In genomic region chr12:23880988-23881387, GRCh38 we compare ENCODE assay signal across 20 cellular contexts.
A peak's percentile ranks its signal among the peaks of the same experiment; 100 is the strongest.
DNase-seq lines count a peak whose midpoint lies in the region; ATAC-seq, FAIRE-seq and TF ChIP-seq lines count a peak whose summit lies in the region.
"Had no signal": no experiment of that assay in that cellular context is flagged by ENCODE, and none has a peak within 500 bp of the region (broad histone marks: within the 10 kb centered on the region; RNA-seq: fewer than 3 reads in every experiment).

No MANE protein-coding gene starts in this region.

- TF ChIP-seq POLR2A in HepG2 (IDR thresholded peaks at IDR 0.05; ENCODE audit: insufficient read depth in 1 of 2, low read depth in 2 of 2, low read length in 2 of 2): no peak
- TF ChIP-seq POLR2A in right lobe of liver (IDR thresholded peaks at IDR 0.05): no peak
- no peak for TF ChIP-seq POLR2A in K562 (conservative IDR thresholded peaks at IDR 0.05)

- ATAC-seq in HepG2 (no peak), right lobe of liver (no peak), K562 (peak; percentile 52; the same call in 1 of the 3 replicates)
- ATAC-seq: CD8-positive, alpha-beta T cell had no signal

- TF ChIP-seq RAD21 in HepG2 (CRISPR knock-in tag; IDR thresholded peaks at IDR 0.05) (no peak), K562 (CRISPR knock-in tag; conservative IDR thresholded peaks at IDR 0.05 in 1 of 2, IDR thresholded peaks at IDR 0.05 in 1 of 2) (no peak)

- 93% methylated on average over 5 of the region's 5 CpGs for WGBS in HepG2 (ENCODE audit: low lambda C conversion rate)
- WGBS in right lobe of liver (ENCODE audit: insufficient coverage, low coverage, low lambda C conversion rate, missing lambda C conversion rate): 89% methylated on average over 4 of the region's 5 CpGs
- WGBS in K562 (ENCODE audit: insufficient coverage, low coverage, missing lambda C conversion rate): 21% methylated on average over 5 of the region's 5 CpGs
- no CpG with 5 or more reads among the region's 5 CpGs for WGBS in neuronal stem cell (ENCODE audit: extremely low coverage in 2 of 2, insufficient read length in 2 of 2, insufficient replicate concordance in 1 of 2), 2 donors

- peak overlapping the region; percentile 2 for H3K27ac Mint-ChIP-seq in nephron progenitor cell
- H3K27ac Mint-ChIP-seq: B cell; CD8-positive, alpha-beta T cell had no signal

- TF ChIP-seq CTCF in HepG2 (CRISPR knock-in tag; IDR thresholded peaks at IDR 0.05) (no peak), right lobe of liver (IDR thresholded peaks at IDR 0.05) (no peak), K562 (IDR thresholded peaks at IDR 0.05 in 2 of 3, conservative IDR thresholded peaks at IDR 0.05 in 1 of 3; ENCODE audit: insufficient read depth in 2 of 3, low read depth in 1 of 3, low read length in 3 of 3) (no peak), nephron progenitor cell (IDR thresholded peaks at IDR 0.05) (no peak), GM13976 (IDR thresholded peaks at IDR 0.05; ENCODE audit: borderline replicate concordance, control extremely low read depth, extremely low read depth, insufficient read depth, missing control alignments) (no peak)

- H2AFZ ChIP-seq in HepG2 (ENCODE audit: low read length): no peak overlapping the region
- no peak overlapping the region for H2AFZ ChIP-seq in K562 (ENCODE audit: low read depth, low read length)
- no peak overlapping the region for H2AFZ ChIP-seq in neuronal stem cell (ENCODE audit: low read length)
- H2AFZ ChIP-seq: GM23248 had no signal

- no peak overlapping the region for H2AK5ac ChIP-seq in neuronal stem cell (ENCODE audit: low read depth, low read length)

- no peak overlapping the region for H2BK12ac ChIP-seq in neuronal stem cell (ENCODE audit: low read length)

- H3K4me2 ChIP-seq in HepG2 (ENCODE audit: low read depth, low read length) (no peak overlapping the region), K562 (ENCODE audit: insufficient read depth, low read length) (no peak overlapping the region), neuronal stem cell (ENCODE audit: insufficient read depth, low read length, poor library complexity, severe bottlenecking) (no peak overlapping the region)
- H3K4me2 ChIP-seq: BLaER1 treated with 17β-estradiol and CSF1 and Interleukin-3, amounts not matched to agents 10 nM and 100 nM had no signal

- no TSS peak for BruUV-seq in HepG2 (replicated peaks; lab: Mats Ljungman, UMichigan)
- BruUV-seq in K562 (replicated peaks; lab: Mats Ljungman, UMichigan): no TSS peak

- TF ChIP-seq EP300 in HepG2 (IDR thresholded peaks at IDR 0.05; ENCODE audit: low read depth in 2 of 2, low read length in 2 of 2) (no peak), HepG2 (CRISPR knock-in tag; IDR thresholded peaks at IDR 0.05; ENCODE audit: borderline replicate concordance) (no peak), K562 (IDR thresholded peaks at IDR 0.05; ENCODE audit: low read length) (no peak)

- DNase-seq in HepG2 (ENCODE audit: low spot score) (no peak), right lobe of liver (no peak), K562 (ENCODE audit: extremely low read depth in 1 of 4, low spot score in 3 of 4) (peak in 1 of 4 experiments; percentile 8), nephron progenitor cell (no peak), neuronal stem cell (ENCODE audit: low spot score) (no peak), GM13976 (ENCODE audit: low spot score) (no peak), hippocampal formation (lab: John Stamatoyannopoulos, UW) (no peak)
- DNase-seq: 8988T; Calu3; CD8-positive, alpha-beta T cell; DMS 273 treated with DMSO at 0.1 percent for 48 hours; DMS53; DND-41; EL; GM23248 had no signal

- H3K9me3 ChIP-seq in HepG2 (ENCODE audit: low read length): no peaks in the 10 kb centered on the region
- no peaks in the 10 kb centered on the region for H3K9me3 ChIP-seq in right lobe of liver
- no peaks in the 10 kb centered on the region for H3K9me3 ChIP-seq in K562 (replicated peaks; ENCODE audit: control insufficient read depth, insufficient read depth, low read depth, low read length)
- H3K9me3 ChIP-seq in neuronal stem cell (replicated peaks in 1 of 2; ENCODE audit: control insufficient read depth in 2 of 2, insufficient read depth in 1 of 2, low read depth in 1 of 2, low read length in 2 of 2): no peaks in the 10 kb centered on the region
- H3K9me3 ChIP-seq: BLaER1 treated with 17β-estradiol and CSF1 and Interleukin-3, amounts not matched to agents 10 nM and 100 nM; HAP-1 had no signal

- H3K27me3 ChIP-seq in HepG2 (ENCODE audit: control insufficient read depth in 1 of 2, insufficient read depth in 2 of 2, low read length in 2 of 2): no peaks in the 10 kb centered on the region; a peak in 1 of 5 replicates
- no peaks in the 10 kb centered on the region for H3K27me3 ChIP-seq in right lobe of liver
- no peaks in the 10 kb centered on the region for H3K27me3 ChIP-seq in K562 (ENCODE audit: control insufficient read depth in 2 of 2, insufficient read depth in 2 of 2, low read length in 2 of 2)
- no peaks in the 10 kb centered on the region for H3K27me3 ChIP-seq in neuronal stem cell (ENCODE audit: control insufficient read depth in 3 of 3, insufficient read depth in 3 of 3, low read depth in 1 of 3, low read length in 3 of 3)
- H3K27me3 ChIP-seq: BLaER1 treated with 17β-estradiol and CSF1 and Interleukin-3, amounts not matched to agents 10 nM and 100 nM had no signal

- H3K36me3 ChIP-seq in HepG2 (replicated peaks in 1 of 2; ENCODE audit: control insufficient read depth in 1 of 2, insufficient read depth in 2 of 2, low read length in 2 of 2) (peaks cover 2 to 3% of the 10 kb centered on the region in 2 experiments; a peak in 2 of 5 replicates), right lobe of liver (peaks cover 0 to 2% (median 0%) of the 10 kb centered on the region in 4 donors), K562 (ENCODE audit: control insufficient read depth, insufficient read depth, low read length) (no peaks in the 10 kb centered on the region), neuronal stem cell (replicated peaks in 1 of 2; ENCODE audit: control insufficient read depth in 2 of 2, insufficient read depth in 2 of 2, low read length in 2 of 2) (no peaks in the 10 kb centered on the region)
- H3K36me3 ChIP-seq: BLaER1 treated with 17β-estradiol and CSF1 and Interleukin-3, amounts not matched to agents 10 nM and 100 nM; HAP-1 had no signal

- H4K8ac ChIP-seq in neuronal stem cell (ENCODE audit: low read depth, low read length): no peak overlapping the region

- no peaks in the 10 kb centered on the region for H3K9me1 ChIP-seq in K562 (ENCODE audit: control insufficient read depth, insufficient read depth, low read length)

- H3K18ac ChIP-seq in neuronal stem cell (ENCODE audit: low read length): no peak overlapping the region

- CTCF ChIA-PET in HepG2 (lab: Yijun Ruan, JAX; ENCODE audit: low intra/inter-chr PET ratio, low total read pairs) (no interaction called here), K562 (lab: Yijun Ruan, JAX; ENCODE audit: low intra/inter-chr PET ratio) (no interaction called here)

- no peak overlapping the region for H2BK5ac ChIP-seq in neuronal stem cell (ENCODE audit: low read length)

- H3K79me2 ChIP-seq in HepG2 (ENCODE audit: insufficient read depth, low read length) (peaks cover 12% of the 10 kb centered on the region), K562 (ENCODE audit: control insufficient read depth, insufficient read depth, low read length) (no peaks in the 10 kb centered on the region)

- H3K79me1 ChIP-seq in neuronal stem cell (ENCODE audit: low read depth, low read length): peaks cover 2% of the 10 kb centered on the region

- POLR2A ChIA-PET in HepG2 (lab: Yijun Ruan, JAX) (no interaction called here), K562 (lab: Yijun Ruan, JAX) (interaction anchor here (1.6 kb wide), 1 partner anchor 10 kb away, joined by 5 read pairs; no protein-coding TSS in a partner anchor)

- H3K4me1 ChIP-seq in HepG2 (ENCODE audit: insufficient read depth, low read length) (no peaks in the 10 kb centered on the region), right lobe of liver (no peaks in the 10 kb centered on the region), K562 (replicated peaks in 1 of 2; ENCODE audit: control insufficient read depth in 2 of 2, insufficient read depth in 2 of 2, low read length in 2 of 2) (peaks cover 0 to 9% of the 10 kb centered on the region in 2 experiments; a peak in 2 of 5 replicates), neuronal stem cell (ENCODE audit: control insufficient read depth in 2 of 2, insufficient read depth in 1 of 2, low read depth in 1 of 2, low read length in 2 of 2) (peaks cover 0 to 2% of the 10 kb centered on the region in 2 donors)
- H3K4me1 ChIP-seq: BLaER1 treated with 17β-estradiol and CSF1 and Interleukin-3, amounts not matched to agents 10 nM and 100 nM; HAP-1 had no signal

- intact Hi-C loops in HepG2 (cut with micrococcal nuclease; ENCODE audit: unreplicated experiment): no loop called here
- intact Hi-C loops in right lobe of liver (cut with DNase I): no loop called here
- intact Hi-C loops in K562 (cut with micrococcal nuclease): no loop called here

- FAIRE-seq in HepG2 (lab: Jason Lieb, UNC): no peak
- FAIRE-seq in K562 (lab: Jason Lieb, UNC): no peak
- FAIRE-seq: GM12891, GM18507 had no signal

- H3K4me3 ChIP-seq in HepG2 (replicated peaks in 1 of 3; ENCODE audit: insufficient read depth in 1 of 3, low read depth in 2 of 3, low read length in 3 of 3): no peak overlapping the region
- H3K4me3 ChIP-seq in right lobe of liver: no peak overlapping the region
- H3K4me3 ChIP-seq in K562: no peak overlapping the region
- no peak overlapping the region for H3K4me3 ChIP-seq in neuronal stem cell (ENCODE audit: low read length in 2 of 2)
- H3K4me3 ChIP-seq: BLaER1 treated with 17β-estradiol and CSF1 and Interleukin-3, amounts not matched to agents 10 nM and 100 nM; GM23248; HAP-1 had no signal

- no peak overlapping the region for H3K4ac ChIP-seq in neuronal stem cell (ENCODE audit: low read length)

- no peaks in the 10 kb centered on the region for H3K27me3 Mint-ChIP-seq in nephron progenitor cell (ENCODE audit: low read depth, poor library complexity)
- H3K27me3 Mint-ChIP-seq: B cell had no signal

- in situ Hi-C loops in HepG2 (cut with HindIII; ENCODE audit: extremely low pct_ligation_motif_present, low pct_unique_long_range_greater_than_20kb) (no loop called here), K562 (cut with MboI) (no loop called here), GM13976 (cut with MboI; ENCODE audit: low sequenced_read_pairs, unreplicated experiment) (no loop called here)

- H2BK15ac ChIP-seq in neuronal stem cell (ENCODE audit: low read length): no peak overlapping the region

- H4K20me1 ChIP-seq in HepG2 (ENCODE audit: insufficient read depth, low read length) (no peaks in the 10 kb centered on the region), K562 (replicated peaks; ENCODE audit: control insufficient read depth, insufficient read depth, low read length) (no peaks in the 10 kb centered on the region)
- H4K20me1 ChIP-seq: BLaER1 treated with 17β-estradiol and CSF1 and Interleukin-3, amounts not matched to agents 10 nM and 100 nM had no signal

- H3K36me3 Mint-ChIP-seq in nephron progenitor cell (ENCODE audit: low read depth): no peaks in the 10 kb centered on the region
- H3K36me3 Mint-ChIP-seq: CD8-positive, alpha-beta T cell had no signal

- H3K9me3 Mint-ChIP-seq in nephron progenitor cell: no peaks in the 10 kb centered on the region

- no peak overlapping the region for H2BK120ac ChIP-seq in neuronal stem cell (ENCODE audit: low read depth, low read length)

- H3K27ac ChIP-seq in HepG2 (ENCODE audit: extremely low read length, insufficient read depth, low read length): no peak overlapping the region
- H3K27ac ChIP-seq in right lobe of liver: no peak overlapping the region
- no peak overlapping the region for H3K27ac ChIP-seq in K562 (ENCODE audit: extremely low read depth, low read depth, low read length)
- H3K27ac ChIP-seq in neuronal stem cell (replicated peaks; ENCODE audit: low read length): no peak overlapping the region
- H3K27ac ChIP-seq: BLaER1 treated with 17β-estradiol and CSF1 and Interleukin-3, amounts not matched to agents 10 nM and 100 nM; GM23248 had no signal

- peaks cover 6% of the 10 kb centered on the region for H3K4me1 Mint-ChIP-seq in nephron progenitor cell
- H3K4me1 Mint-ChIP-seq: B cell had no signal

- H3K4me3 Mint-ChIP-seq in nephron progenitor cell: no peak overlapping the region
- H3K4me3 Mint-ChIP-seq: B cell; CD8-positive, alpha-beta T cell had no signal

- H4K91ac ChIP-seq in neuronal stem cell (ENCODE audit: low read depth, low read length, poor library complexity): no peak overlapping the region

- H3K23ac ChIP-seq in neuronal stem cell (ENCODE audit: low read depth, low read length, poor library complexity): no peak overlapping the region

- H3K9ac ChIP-seq in HepG2 (ENCODE audit: insufficient read depth, low read depth, low read length) (no peak overlapping the region), K562 (ENCODE audit: insufficient read depth in 1 of 2, low read depth in 2 of 2, low read length in 2 of 2) (no peak overlapping the region), neuronal stem cell (ENCODE audit: low read depth, low read length, poor library complexity) (no peak overlapping the region)
- H3K9ac ChIP-seq: BLaER1 treated with 17β-estradiol and CSF1 and Interleukin-3, amounts not matched to agents 10 nM and 100 nM; GM23248 had no signal

- H3K14ac ChIP-seq in neuronal stem cell (ENCODE audit: low read length): no peak overlapping the region

Comparison
In these comparisons a context has a peak if more than half of its experiments do, and no peak if none do; other contexts are left out.
1. Of the 241 proteins assayed by ChIP-seq in both HepG2 and K562: peak only in HepG2: RBM22; only in K562: none; in both: none; in neither: 240.